Comparison of ENCODE assay signal across 2 cellular contexts in genomic region chr16:85517154-85517553, GRCh38.
TF ChIP-seq lines count a peak whose summit lies in the region.

No MANE protein-coding gene starts in this region.

TF ChIP-seq in A549, 52 proteins besides CTCF, POLR2A, EP300 and RAD21 (continued from another document):
- TF ChIP-seq, protein P1, sequence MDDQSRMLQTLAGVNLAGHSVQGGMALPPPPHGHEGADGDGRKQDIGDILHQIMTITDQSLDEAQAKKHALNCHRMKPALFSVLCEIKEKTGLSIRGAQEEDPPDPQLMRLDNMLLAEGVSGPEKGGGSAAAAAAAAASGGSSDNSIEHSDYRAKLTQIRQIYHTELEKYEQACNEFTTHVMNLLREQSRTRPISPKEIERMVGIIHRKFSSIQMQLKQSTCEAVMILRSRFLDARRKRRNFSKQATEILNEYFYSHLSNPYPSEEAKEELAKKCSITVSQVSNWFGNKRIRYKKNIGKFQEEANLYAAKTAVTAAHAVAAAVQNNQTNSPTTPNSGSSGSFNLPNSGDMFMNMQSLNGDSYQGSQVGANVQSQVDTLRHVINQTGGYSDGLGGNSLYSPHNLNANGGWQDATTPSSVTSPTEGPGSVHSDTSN (IDR thresholded peaks at IDR 0.05), result no peak
- TF ChIP-seq CBX8 (IDR thresholded peaks at IDR 0.05), result no peak
- TF ChIP-seq RCOR1 (IDR thresholded peaks at IDR 0.05; ENCODE audit: low read depth, low read length), result no peak
- no peak for TF ChIP-seq TP53 (CRISPR knock-in tag; IDR thresholded peaks at IDR 0.05)
- TF ChIP-seq TFCP2L1 (CRISPR knock-in tag; IDR thresholded peaks at IDR 0.05), result no peak
- no peak for TF ChIP-seq RARB (CRISPR knock-in tag; IDR thresholded peaks at IDR 0.05)
- TF ChIP-seq JUN (IDR thresholded peaks at IDR 0.05), result no peak
- TF ChIP-seq CEBPB (IDR thresholded peaks at IDR 0.05), result no peak
- TF ChIP-seq HOXA7 (CRISPR knock-in tag; IDR thresholded peaks at IDR 0.05), result no peak

TF ChIP-seq in IMR-90, 13 proteins besides CTCF, POLR2A, EP300 and RAD21 (continued from another document):
- TF ChIP-seq RFX5 (IDR thresholded peaks at IDR 0.05; ENCODE audit: low read depth, low read length) (no peak), BHLHE40 (IDR thresholded peaks at IDR 0.05; ENCODE audit: low read depth, low read length) (no peak), USF2 (IDR thresholded peaks at IDR 0.05; ENCODE audit: low read depth, low read length) (no peak), CHD1 (IDR thresholded peaks at IDR 0.05; ENCODE audit: low read depth, low read length) (no peak), FOS (IDR thresholded peaks at IDR 0.05; ENCODE audit: low read depth, low read length) (no peak), MAFK (IDR thresholded peaks at IDR 0.05; ENCODE audit: low read depth, low read length) (no peak), MAZ (IDR thresholded peaks at IDR 0.05; ENCODE audit: borderline replicate concordance, low read depth, low read length) (no peak), CEBPB (IDR thresholded peaks at IDR 0.05; ENCODE audit: low read depth, low read length) (no peak), RCOR1 (IDR thresholded peaks at IDR 0.05; ENCODE audit: insufficient replicate concordance, low read length) (no peak), SMC3 (IDR thresholded peaks at IDR 0.05; ENCODE audit: low read depth, low read length) (no peak)
- TF ChIP-seq, protein P2, sequence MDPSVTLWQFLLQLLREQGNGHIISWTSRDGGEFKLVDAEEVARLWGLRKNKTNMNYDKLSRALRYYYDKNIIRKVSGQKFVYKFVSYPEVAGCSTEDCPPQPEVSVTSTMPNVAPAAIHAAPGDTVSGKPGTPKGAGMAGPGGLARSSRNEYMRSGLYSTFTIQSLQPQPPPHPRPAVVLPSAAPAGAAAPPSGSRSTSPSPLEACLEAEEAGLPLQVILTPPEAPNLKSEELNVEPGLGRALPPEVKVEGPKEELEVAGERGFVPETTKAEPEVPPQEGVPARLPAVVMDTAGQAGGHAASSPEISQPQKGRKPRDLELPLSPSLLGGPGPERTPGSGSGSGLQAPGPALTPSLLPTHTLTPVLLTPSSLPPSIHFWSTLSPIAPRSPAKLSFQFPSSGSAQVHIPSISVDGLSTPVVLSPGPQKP (IDR thresholded peaks at IDR 0.05; ENCODE audit: borderline replicate concordance, low read depth, low read length), result no peak
